ENCODE assay signal across 8 cellular contexts in the genomic region with DNA sequence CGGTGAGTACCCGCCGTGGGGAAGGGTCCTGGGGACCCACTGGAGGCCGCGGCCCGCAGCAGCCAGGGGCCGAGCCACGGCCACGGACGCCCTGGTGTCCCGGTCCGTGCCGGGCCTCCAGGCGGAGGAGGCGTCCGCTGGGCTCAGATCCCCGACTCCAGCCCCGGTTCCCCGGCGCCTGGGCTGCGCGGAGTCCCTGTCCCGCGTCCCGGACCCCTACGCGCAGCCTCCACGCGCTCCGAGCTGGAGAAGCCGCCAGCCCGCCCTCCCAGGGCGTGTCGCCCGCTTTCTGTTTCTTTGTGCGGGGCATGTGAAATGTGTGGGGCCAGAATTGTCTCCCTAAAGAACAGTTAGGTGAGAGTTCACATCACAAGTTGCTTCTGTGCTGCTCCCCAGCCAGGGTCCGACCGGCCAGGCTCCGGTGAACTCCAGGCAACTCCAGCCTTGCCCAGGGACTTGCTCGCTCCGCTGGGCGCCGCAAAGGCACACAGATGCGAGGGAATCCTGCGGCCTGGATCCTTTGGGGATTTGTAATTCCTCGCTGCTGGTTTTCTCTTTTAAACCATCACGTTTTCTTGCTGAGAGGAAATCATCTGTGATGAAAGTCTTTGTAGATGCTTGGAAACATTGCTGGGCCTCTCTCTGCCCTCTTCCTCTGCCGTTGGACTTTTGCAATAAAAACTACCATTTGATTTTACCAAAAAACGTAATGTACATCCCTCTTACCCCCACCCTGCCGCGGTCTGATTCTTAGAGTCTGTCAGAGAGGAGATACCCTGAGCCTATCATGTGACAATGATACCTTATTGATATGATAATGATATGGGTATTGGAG. TPM values are rescaled to one million over a fixed set of nuclear protein-coding genes. Genes with fewer than 3 reads are reported as not detected.
DNase-seq lines count a peak whose midpoint lies in the region; ATAC-seq and TF ChIP-seq lines count a peak whose summit lies in the region.

No MANE protein-coding gene starts in this region.

- peak overlapping the region; percentile 79 to 96 for H3K4me3 ChIP-seq in CD4-positive, alpha-beta memory T cell (ENCODE audit: low read length in 2 of 2)
- peak overlapping the region; percentile 69 for H3K4me3 ChIP-seq in HUES6 (ENCODE audit: low read depth, low read length)
- H3K4me3 ChIP-seq in fibroblast of pulmonary artery (replicated peaks; ENCODE audit: low read depth, low read length) = peak overlapping the region; percentile 84
- peak overlapping the region; percentile 78 to 86 for H3K4me3 ChIP-seq in neuronal stem cell (ENCODE audit: low read length in 2 of 2)
- no peak overlapping the region for H3K4me3 ChIP-seq in PC-9

- no peak for TF ChIP-seq CTCF in fibroblast of pulmonary artery (IDR thresholded peaks at IDR 0.05; ENCODE audit: low read length, missing control alignments)
- TF ChIP-seq CTCF in PC-9 (conservative IDR thresholded peaks at IDR 0.05) = no peak

- no peaks in the 10 kb centered on the region for H3K9me2 ChIP-seq in PC-9 (ENCODE audit: insufficient read depth)

- H3K9me3 ChIP-seq in CD4-positive, alpha-beta memory T cell (ENCODE audit: control insufficient read depth in 1 of 2, low read length in 2 of 2) = no peaks in the 10 kb centered on the region
- H3K9me3 ChIP-seq in HUES6 (ENCODE audit: control insufficient read depth, insufficient read depth, low read depth, low read length) = no peaks in the 10 kb centered on the region
- no peaks in the 10 kb centered on the region for H3K9me3 ChIP-seq in neuronal stem cell (replicated peaks in 1 of 2; ENCODE audit: control insufficient read depth in 2 of 2, insufficient read depth in 1 of 2, low read depth in 1 of 2, low read length in 2 of 2)
- H3K9me3 ChIP-seq in PC-9 (ENCODE audit: insufficient read depth, low read depth) = no peaks in the 10 kb centered on the region

- H3K27ac Mint-ChIP-seq in CD4-positive, alpha-beta memory T cell = peak overlapping the region; percentile 96 to 99 (median 97)

- no peaks in the 10 kb centered on the region for H3K79me2 ChIP-seq in PC-9 (ENCODE audit: low read depth)

- H3K27me3 ChIP-seq in CD4-positive, alpha-beta memory T cell (ENCODE audit: insufficient read depth, low read length) = no peaks in the 10 kb centered on the region
- H3K27me3 ChIP-seq in HUES6 (ENCODE audit: control insufficient read depth, insufficient read depth, low read length) (peaks cover 7% of the 10 kb centered on the region; the same call in 1 of the 2 replicates), neuronal stem cell (ENCODE audit: control insufficient read depth in 3 of 3, insufficient read depth in 3 of 3, low read depth in 1 of 3, low read length in 3 of 3) (peaks cover 0 to 2% (median 0%) of the 10 kb centered on the region in 3 experiments), PC-9 (ENCODE audit: insufficient read depth, low read depth) (peaks cover 67% of the 10 kb centered on the region)

- H3K4me2 ChIP-seq in neuronal stem cell (ENCODE audit: insufficient read depth, low read length, poor library complexity, severe bottlenecking) (peak overlapping the region; percentile 81), PC-9 (no peak overlapping the region)

- CTCF ChIA-PET in CD4-positive, alpha-beta memory T cell (lab: Charles Lee; ENCODE audit: partially characterized antibody) = interaction anchor here (1.0 to 2.6 kb wide), 4 partner anchors 21 to 128 kb away, joined by 4 to 15 read pairs (median 8); no protein-coding TSS in a partner anchor
- CTCF ChIA-PET in PC-9 (lab: Charles Lee) = no interaction called here

- no peak overlapping the region for H3K14ac ChIP-seq in neuronal stem cell (ENCODE audit: low read length)

- H3K4me1 Mint-ChIP-seq in CD4-positive, alpha-beta memory T cell = peaks cover 31 to 64% (median 51%) of the 10 kb centered on the region in 4 donors

- peaks cover 0 to 2% (median 0%) of the 10 kb centered on the region in 8 donors for H3K9me3 Mint-ChIP-seq in CD4-positive, alpha-beta memory T cell

- no peaks in the 10 kb centered on the region for H3K36me3 ChIP-seq in CD4-positive, alpha-beta memory T cell (ENCODE audit: insufficient read depth, low read length)
- H3K36me3 ChIP-seq in HUES6 (ENCODE audit: control insufficient read depth, insufficient read depth, low read length) (no peaks in the 10 kb centered on the region; the same call in 1 of the 2 replicates), neuronal stem cell (replicated peaks in 1 of 2; ENCODE audit: control insufficient read depth in 2 of 2, insufficient read depth in 2 of 2, low read length in 2 of 2) (peaks cover 0 to 14% of the 10 kb centered on the region in 2 donors), PC-9 (ENCODE audit: low read depth) (no peaks in the 10 kb centered on the region)

- H2AFZ ChIP-seq in neuronal stem cell (ENCODE audit: low read length) (peak overlapping the region; percentile 82), PC-9 (no peak overlapping the region)

- peak overlapping the region; percentile 30 for H2BK5ac ChIP-seq in neuronal stem cell (ENCODE audit: low read length)

- H3K4me3 Mint-ChIP-seq in CD4-positive, alpha-beta memory T cell = peak overlapping the region; percentile 96 to 99 (median 98)

- no CpG with 5 or more reads among the region's 51 CpGs for WGBS in neuronal stem cell (ENCODE audit: extremely low coverage in 2 of 2, insufficient read length in 2 of 2, insufficient replicate concordance in 1 of 2), 2 donors

- H4K91ac ChIP-seq in neuronal stem cell (ENCODE audit: low read depth, low read length, poor library complexity) = no peak overlapping the region

- H2BK12ac ChIP-seq in neuronal stem cell (ENCODE audit: low read length) = no peak overlapping the region

- H3K9ac ChIP-seq in HUES6 (ENCODE audit: low read length) (peak overlapping the region; percentile 88), neuronal stem cell (ENCODE audit: low read depth, low read length, poor library complexity) (no peak overlapping the region)

- BruUV-seq in PC-9 (replicated peaks; lab: Mats Ljungman, UMichigan) = no TSS peak

- peak overlapping the region; percentile 52 for H4K8ac ChIP-seq in neuronal stem cell (ENCODE audit: low read depth, low read length)

- H2AK5ac ChIP-seq in neuronal stem cell (ENCODE audit: low read depth, low read length) = no peak overlapping the region

- 0 out of 2 replicates have a peak, but pooled peaks cover 3% of the 10 kb centered on the region for H4K20me1 ChIP-seq in PC-9 (ENCODE audit: insufficient read depth)

- peak; percentile 30 for ATAC-seq in GM21526 (IDR thresholded peaks at IDR 0.05; ENCODE audit: low FRiP score, unreplicated experiment)

- H3K4ac ChIP-seq in neuronal stem cell (ENCODE audit: low read length) = no peak overlapping the region

- peak overlapping the region; percentile 62 for H2BK15ac ChIP-seq in neuronal stem cell (ENCODE audit: low read length)

- H3K4me1 ChIP-seq in CD4-positive, alpha-beta memory T cell (ENCODE audit: insufficient read depth, low read length) = peaks cover 46% of the 10 kb centered on the region
- H3K4me1 ChIP-seq in HUES6 (ENCODE audit: control insufficient read depth, insufficient read depth, low read length) (peaks cover 37% of the 10 kb centered on the region), neuronal stem cell (ENCODE audit: control insufficient read depth in 2 of 2, insufficient read depth in 1 of 2, low read depth in 1 of 2, low read length in 2 of 2) (peaks cover 23% of the 10 kb centered on the region in 2 donors), PC-9 (replicated peaks; ENCODE audit: insufficient read depth) (no peaks in the 10 kb centered on the region)

- peaks cover 5% of the 10 kb centered on the region for H3K79me1 ChIP-seq in neuronal stem cell (ENCODE audit: low read depth, low read length)

- no peaks in the 10 kb centered on the region for H3F3A ChIP-seq in PC-9 (ENCODE audit: insufficient read depth, low read depth)

- intact Hi-C loops in CD4-positive, alpha-beta memory T cell (cut with micrococcal nuclease) = loop anchor here (1.0 to 5.0 kb wide), 7 partner anchors 8 to 870 kb away; a partner anchor contains a TSS
- intact Hi-C loops in PC-9 (cut with micrococcal nuclease; ENCODE audit: unreplicated experiment) = no loop called here

- peak overlapping the region; percentile 45 for H3K23ac ChIP-seq in neuronal stem cell (ENCODE audit: low read depth, low read length, poor library complexity)

- H3K36me3 Mint-ChIP-seq in CD4-positive, alpha-beta memory T cell = peaks cover 0 to 19% of the 10 kb centered on the region in 2 donors

- POLR2A ChIA-PET in CD4-positive, alpha-beta memory T cell (lab: Charles Lee; ENCODE audit: partially characterized antibody) = interaction anchor here (1.1 to 2.3 kb wide), 6 partner anchors 14 to 424 kb away, joined by 3 to 15 read pairs (median 4); no protein-coding TSS in a partner anchor
- POLR2A ChIA-PET in PC-9 (lab: Charles Lee; ENCODE audit: unreplicated experiment) = no interaction called here

- no peaks in the 10 kb centered on the region for H3K27me3 Mint-ChIP-seq in CD4-positive, alpha-beta memory T cell

- H2BK120ac ChIP-seq in neuronal stem cell (ENCODE audit: low read depth, low read length) = peak overlapping the region; percentile 61

- peak overlapping the region; percentile 92 for H3K18ac ChIP-seq in neuronal stem cell (ENCODE audit: low read length)

- DNase-seq in CD4-positive, alpha-beta memory T cell = peak; percentile 32 to 47 (median 44)
- peak; percentile 71 to 73 for DNase-seq in activated T-cell treated with anti-CD3 and anti-CD28 coated beads, Interleukin-2, amount 50 U/mL, for 48 hours
- DNase-seq in fibroblast of pulmonary artery (ENCODE audit: low read depth) (peak; percentile 42), neuronal stem cell (ENCODE audit: low spot score) (peak; percentile 47), PC-9 (no peak), cerebellar cortex (ENCODE audit: low spot score) (no peak)

- H3K27ac ChIP-seq in CD4-positive, alpha-beta memory T cell (ENCODE audit: low read depth, low read length) = peak overlapping the region; percentile 78
- peak overlapping the region; percentile 85; the same call in 1 of the 2 replicates for H3K27ac ChIP-seq in HUES6 (ENCODE audit: low read depth, low read length)
- no peak overlapping the region for H3K27ac ChIP-seq in neuronal stem cell (replicated peaks; ENCODE audit: low read length)
- no peak overlapping the region for H3K27ac ChIP-seq in PC-9

RNA-seq across cellular contexts. Expression of a gene that starts 0.6 kb away (rescaled TPM):
- total RNA-seq in CD4-positive, alpha-beta memory T cell = 10 to 100 TPM; 78.5 to 80.8 TPM
- 100 to 1,000 TPM; 145 to 165 TPM for polyA plus RNA-seq in CD4-positive, alpha-beta memory T cell
- 24.1 TPM for polyA plus RNA-seq in neuronal stem cell (2013, experiment 1 of 2)
- 24.1 TPM for polyA plus RNA-seq in neuronal stem cell (2013, experiment 2 of 2)
- not detected in 2 replicates for total RNA-seq in PC-9 (2021)

Comparison
In these comparisons a context has a peak if more than half of its experiments do, and no peak if none do; other contexts are left out.
1. DNase-seq: peak in CD4-positive, alpha-beta memory T cell (5 of 5), activated T-cell treated with anti-CD3 and anti-CD28 coated beads, Interleukin-2, amount 50 U/mL, for 48 hours (2 of 2), fibroblast of pulmonary artery (single experiment) and neuronal stem cell (single experiment); none in PC-9 (0 of 2) and cerebellar cortex (single experiment).
2. H3K27ac ChIP-seq: peak in CD4-positive, alpha-beta memory T cell (single experiment) and HUES6 (single experiment); none in neuronal stem cell (single experiment) and PC-9 (single experiment).
3. RNA of a gene that starts 0.6 kb away (total RNA-seq): 78.5 to 80.8 TPM in CD4-positive, alpha-beta memory T cell; not detected in PC-9; every median in the first group is over 10 times any median in the second.